8 cellular contexts compared by ENCODE assay signal in the genomic region with DNA sequence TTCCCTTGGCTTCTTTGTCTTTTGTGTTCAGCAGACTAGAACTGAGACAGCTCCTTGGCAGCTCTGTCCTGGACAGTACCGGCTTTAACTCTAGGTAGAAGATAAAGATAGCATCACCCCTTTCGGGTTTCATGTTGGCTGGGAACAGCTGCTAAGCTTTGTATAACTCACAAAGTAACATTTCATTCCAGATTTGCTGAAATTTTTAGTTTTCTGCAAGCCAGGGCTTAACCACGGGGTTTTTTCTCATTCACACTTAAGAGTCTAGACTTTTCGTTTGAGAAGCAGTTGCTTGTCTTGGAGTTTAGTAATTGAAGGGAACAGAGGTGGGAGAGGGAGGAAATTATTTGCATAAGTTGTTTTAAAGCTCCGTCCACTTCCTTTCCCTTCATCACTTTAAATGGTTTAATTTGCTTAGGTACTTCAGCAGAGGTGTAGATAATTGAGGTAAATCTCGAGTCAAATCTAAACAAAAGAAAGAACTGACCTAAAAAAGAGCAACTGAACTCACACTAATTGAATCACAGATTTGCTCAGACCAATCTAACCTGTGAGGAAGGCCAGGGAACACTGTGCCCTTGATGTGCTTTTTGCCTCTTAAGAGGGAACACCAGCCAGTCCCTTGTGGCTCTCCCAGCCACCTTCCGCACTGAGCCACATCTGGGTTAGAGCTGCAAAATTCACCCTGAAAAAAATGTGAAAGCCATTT. TPM values are rescaled to one million over a fixed set of nuclear protein-coding genes. Genes with fewer than 3 reads are reported as not detected.
DNase-seq lines count a peak whose midpoint lies in the region; ATAC-seq and TF ChIP-seq lines count a peak whose summit lies in the region.

No MANE protein-coding gene starts in this region.

- CTCF ChIA-PET in activated CD8-positive, alpha-beta T cell treated with anti-CD3 and anti-CD28 coated beads, Interleukin-2, amount 10 ng/mL, durations not matched to agents 7 days and 5 days (lab: Charles Lee) = interaction anchor here (0.8 to 1.1 kb wide), 2 partner anchors 13 to 62 kb away, joined by 3 read pairs; no protein-coding TSS in a partner anchor

- H3K36me3 Mint-ChIP-seq in activated CD8-positive, alpha-beta T cell treated with anti-CD3 and anti-CD28 coated beads, Interleukin-2, amount 10 ng/mL, durations not matched to agents 7 days and 5 days (ENCODE audit: low read depth) = peaks cover 6% of the 10 kb centered on the region

- DNase-seq in activated CD8-positive, alpha-beta T cell treated with anti-CD3 and anti-CD28 coated beads, Interleukin-2, amount 10 ng/mL, durations not matched to agents 7 days and 5 days = no peak
- no peak for DNase-seq in effector memory CD4-positive, alpha-beta T cell
- no peak for DNase-seq in sciatic nerve (ENCODE audit: low spot score)
- no peak for DNase-seq in GDM1 (lab: John Stamatoyannopoulos, UW)
- DNase-seq in NCI-H524 treated with DMSO at 0.1 percent for 48 hours (lab: John Stamatoyannopoulos, UW) = no peak

- H3K79me2 ChIP-seq in parathyroid adenoma = peaks cover 53% of the 10 kb centered on the region

- no peak overlapping the region for H3K9ac ChIP-seq in parathyroid adenoma

- H3K27ac Mint-ChIP-seq in activated CD8-positive, alpha-beta T cell treated with anti-CD3 and anti-CD28 coated beads, Interleukin-2, amount 10 ng/mL, durations not matched to agents 7 days and 5 days = peak overlapping the region; percentile 32

- H3K27me3 Mint-ChIP-seq in activated CD8-positive, alpha-beta T cell treated with anti-CD3 and anti-CD28 coated beads, Interleukin-2, amount 10 ng/mL, durations not matched to agents 7 days and 5 days (ENCODE audit: low read depth) = no peaks in the 10 kb centered on the region

- POLR2A ChIA-PET in activated CD8-positive, alpha-beta T cell treated with anti-CD3 and anti-CD28 coated beads, Interleukin-2, amount 10 ng/mL, durations not matched to agents 7 days and 5 days (lab: Charles Lee) = interaction anchor here (0.6 to 1.2 kb wide), 3 partner anchors 19 to 144 kb away, joined by 3 read pairs; a partner anchor contains a TSS

- H3K27me3 ChIP-seq in parathyroid adenoma (ENCODE audit: control insufficient read depth, insufficient read depth, low read length) = no peaks in the 10 kb centered on the region
- no peaks in the 10 kb centered on the region for H3K27me3 ChIP-seq in effector memory CD4-positive, alpha-beta T cell (replicated peaks; ENCODE audit: control insufficient read depth, insufficient read depth, low read length, poor library complexity, severe bottlenecking)

- no peak overlapping the region for H3K4me3 Mint-ChIP-seq in activated CD8-positive, alpha-beta T cell treated with anti-CD3 and anti-CD28 coated beads, Interleukin-2, amount 10 ng/mL, durations not matched to agents 7 days and 5 days

- no peak overlapping the region for H2AFZ ChIP-seq in parathyroid adenoma

- no peaks in the 10 kb centered on the region for H3K9me3 ChIP-seq in parathyroid adenoma (ENCODE audit: control insufficient read depth, low read length)
- no peaks in the 10 kb centered on the region for H3K9me3 ChIP-seq in effector memory CD4-positive, alpha-beta T cell (ENCODE audit: control insufficient read depth, low read length)

- intact Hi-C loops in sciatic nerve (cut with DNase I) = loop anchor here (10.0 kb wide), 1 partner anchor 79 kb away; no protein-coding TSS in a partner anchor

- peak overlapping the region; percentile 34 for H3K4me2 ChIP-seq in parathyroid adenoma (ENCODE audit: low read length)

- peaks cover 48% of the 10 kb centered on the region for H3K4me1 Mint-ChIP-seq in activated CD8-positive, alpha-beta T cell treated with anti-CD3 and anti-CD28 coated beads, Interleukin-2, amount 10 ng/mL, durations not matched to agents 7 days and 5 days (ENCODE audit: low read depth)

- no peak for TF ChIP-seq CTCF in parathyroid adenoma (IDR thresholded peaks at IDR 0.05)

- peaks cover 5% of the 10 kb centered on the region for H3K4me1 ChIP-seq in parathyroid adenoma
- peaks cover 12% of the 10 kb centered on the region for H3K4me1 ChIP-seq in effector memory CD4-positive, alpha-beta T cell (ENCODE audit: control insufficient read depth, insufficient read depth, low read length, poor library complexity, severe bottlenecking)

- H3K9me3 Mint-ChIP-seq in activated CD8-positive, alpha-beta T cell treated with anti-CD3 and anti-CD28 coated beads, Interleukin-2, amount 10 ng/mL, durations not matched to agents 7 days and 5 days (ENCODE audit: insufficient read depth) = no peaks in the 10 kb centered on the region

- no peak overlapping the region for H3K27ac ChIP-seq in parathyroid adenoma
- H3K27ac ChIP-seq in effector memory CD4-positive, alpha-beta T cell (ENCODE audit: insufficient read depth, low read length, poor library complexity, severe bottlenecking) = no peak overlapping the region

- no peak overlapping the region for H3K4me3 ChIP-seq in parathyroid adenoma (ENCODE audit: low read depth, low read length)
- no peak overlapping the region for H3K4me3 ChIP-seq in effector memory CD4-positive, alpha-beta T cell (ENCODE audit: insufficient read depth, low read depth, low read length, poor library complexity, severe bottlenecking)

- no peaks in the 10 kb centered on the region for H3K36me3 ChIP-seq in parathyroid adenoma (ENCODE audit: control insufficient read depth, insufficient read depth, low read length)
- H3K36me3 ChIP-seq in effector memory CD4-positive, alpha-beta T cell (ENCODE audit: control insufficient read depth, insufficient read depth, low read length) = no peaks in the 10 kb centered on the region

- ATAC-seq in GM18909 (IDR thresholded peaks at IDR 0.05; ENCODE audit: poor library complexity, unreplicated experiment) = peak; percentile 50
- ATAC-seq in HG02798 (IDR thresholded peaks at IDR 0.05; ENCODE audit: poor library complexity, unreplicated experiment) = peak; percentile 64
- ATAC-seq in activated CD8-positive, alpha-beta T cell treated with anti-CD3 and anti-CD28 coated beads, Interleukin-2, amount 10 ng/mL, durations not matched to agents 7 days and 5 days = no peak
- no peak for ATAC-seq in sciatic nerve

RNA-seq across cellular contexts. Expression of a gene that starts 48.3 kb away (rescaled TPM):
- 10 to 100 TPM; 27.5 to 29.0 TPM for total RNA-seq in activated CD8-positive, alpha-beta T cell treated with anti-CD3 and anti-CD28 coated beads, Interleukin-2, amount 10 ng/mL, durations not matched to agents 7 days and 5 days
- 50.6 TPM for total RNA-seq in sciatic nerve

Comparison
In these comparisons a context has a peak if more than half of its experiments do, and no peak if none do; other contexts are left out.
1. ATAC-seq: peak in GM18909 (single experiment) and HG02798 (single experiment); none in activated CD8-positive, alpha-beta T cell treated with anti-CD3 and anti-CD28 coated beads, Interleukin-2, amount 10 ng/mL, durations not matched to agents 7 days and 5 days (single experiment) and sciatic nerve (single experiment).